ENCODE assay signal across 9 cellular contexts in genomic region chr17:64455993-64456885, GRCh38. TPM values are rescaled to one million over a fixed set of nuclear protein-coding genes. Genes with fewer than 3 reads are reported as not detected.
A peak's percentile ranks its signal among the peaks of the same experiment; 100 is the strongest.
DNase-seq lines count a peak whose midpoint lies in the region; ATAC-seq and TF ChIP-seq lines count a peak whose summit lies in the region.
"Had no signal": no experiment of that assay in that cellular context is flagged by ENCODE, and none has a peak within 500 bp of the region (broad histone marks: within the 10 kb centered on the region; RNA-seq: fewer than 3 reads in every experiment).

No MANE protein-coding gene starts in this region.

- no peak overlapping the region for H3K4me3 Mint-ChIP-seq in activated T-cell treated with anti-CD3 and anti-CD28 coated beads, Interleukin-2, amount 50 U/mL, for 24 hours
- peak overlapping the region; percentile 37 for H3K4me3 Mint-ChIP-seq in activated naive CD8-positive, alpha-beta T cell treated with anti-CD3 and anti-CD28 coated beads, Interleukin-2, amount 10 ng/mL, durations not matched to agents 7 days and 5 days
- H3K4me3 Mint-ChIP-seq in stimulated activated effector memory CD8-positive, alpha-beta T cell treated with anti-CD3 and anti-CD28 coated beads, Interleukin-12 subunit alpha, Interleukin-12 subunit beta, amount 100 ng/mL, for 72 hours: no peak overlapping the region
- H3K4me3 Mint-ChIP-seq in glutamatergic neuron (ENCODE audit: unreplicated experiment): no peak overlapping the region

- no peak for TF ChIP-seq CTCF in glutamatergic neuron (IDR thresholded peaks at IDR 0.05; ENCODE audit: partially characterized antibody, unreplicated experiment)

- peak overlapping the region; percentile 71 for H3K27ac Mint-ChIP-seq in activated T-cell treated with anti-CD3 and anti-CD28 coated beads, Interleukin-2, amount 50 U/mL, for 24 hours
- H3K27ac Mint-ChIP-seq in activated naive CD8-positive, alpha-beta T cell treated with anti-CD3 and anti-CD28 coated beads, Interleukin-2, amount 10 ng/mL, durations not matched to agents 7 days and 5 days: peak overlapping the region; percentile 93
- H3K27ac Mint-ChIP-seq in stimulated activated effector memory CD8-positive, alpha-beta T cell treated with anti-CD3 and anti-CD28 coated beads, Interleukin-12 subunit alpha, Interleukin-12 subunit beta, amount 100 ng/mL, for 72 hours: peak overlapping the region; percentile 60
- no peak overlapping the region for H3K27ac Mint-ChIP-seq in glutamatergic neuron (ENCODE audit: unreplicated experiment)

- no peaks in the 10 kb centered on the region for H3K36me3 Mint-ChIP-seq in activated T-cell treated with anti-CD3 and anti-CD28 coated beads, Interleukin-2, amount 50 U/mL, for 24 hours (ENCODE audit: low read depth)
- peaks cover 3% of the 10 kb centered on the region for H3K36me3 Mint-ChIP-seq in activated naive CD8-positive, alpha-beta T cell treated with anti-CD3 and anti-CD28 coated beads, Interleukin-2, amount 10 ng/mL, durations not matched to agents 7 days and 5 days
- no peaks in the 10 kb centered on the region for H3K36me3 Mint-ChIP-seq in stimulated activated effector memory CD8-positive, alpha-beta T cell treated with anti-CD3 and anti-CD28 coated beads, Interleukin-12 subunit alpha, Interleukin-12 subunit beta, amount 100 ng/mL, for 72 hours
- H3K36me3 Mint-ChIP-seq in glutamatergic neuron (ENCODE audit: unreplicated experiment): no peaks in the 10 kb centered on the region

- H3K9me3 Mint-ChIP-seq in activated T-cell treated with anti-CD3 and anti-CD28 coated beads, Interleukin-2, amount 50 U/mL, for 24 hours: no peaks in the 10 kb centered on the region
- no peaks in the 10 kb centered on the region for H3K9me3 Mint-ChIP-seq in activated naive CD8-positive, alpha-beta T cell treated with anti-CD3 and anti-CD28 coated beads, Interleukin-2, amount 10 ng/mL, durations not matched to agents 7 days and 5 days
- no peaks in the 10 kb centered on the region for H3K9me3 Mint-ChIP-seq in stimulated activated effector memory CD8-positive, alpha-beta T cell treated with anti-CD3 and anti-CD28 coated beads, Interleukin-12 subunit alpha, Interleukin-12 subunit beta, amount 100 ng/mL, for 72 hours
- H3K9me3 Mint-ChIP-seq in glutamatergic neuron (ENCODE audit: unreplicated experiment): no peaks in the 10 kb centered on the region

- POLR2A ChIA-PET in activated naive CD8-positive, alpha-beta T cell treated with anti-CD3 and anti-CD28 coated beads, Interleukin-2, amount 10 ng/mL, durations not matched to agents 7 days and 5 days (lab: Charles Lee): interaction anchor here (0.9 to 1.6 kb wide), 6 partner anchors 8 to 50 kb away, joined by 3 to 12 read pairs (median 4); partner anchors contain the start of genes CEP95 and DDX5

- peak; percentile 84 for ATAC-seq in activated naive CD8-positive, alpha-beta T cell treated with anti-CD3 and anti-CD28 coated beads, Interleukin-2, amount 10 ng/mL, durations not matched to agents 7 days and 5 days (ENCODE audit: low read depth)
- ATAC-seq in stimulated activated effector memory CD8-positive, alpha-beta T cell treated with anti-CD3 and anti-CD28 coated beads, Interleukin-12 subunit alpha, Interleukin-12 subunit beta, amount 100 ng/mL, for 72 hours: no peak
- no peak for ATAC-seq in HG02588 (IDR thresholded peaks at IDR 0.05; ENCODE audit: unreplicated experiment)
- ATAC-seq: stimulated activated naive CD8-positive, alpha-beta T cell treated with anti-CD3 and anti-CD28 coated beads, Interleukin-15, Interleukin-2, amounts not matched to agents 100 U/mL and 50 U/mL, for 24 hours had no signal

- DNase-seq in activated T-cell treated with anti-CD3 and anti-CD28 coated beads, Interleukin-2, amount 50 U/mL, for 24 hours: no peak
- DNase-seq in activated T-cell treated with anti-CD3 and anti-CD28 coated beads, Interleukin-2, amount 50 U/mL, for 1 hour: no peak
- DNase-seq in NAMALWA (ENCODE audit: low spot score) (peak; percentile 79), glutamatergic neuron (no peak), NCI-H524 (lab: John Stamatoyannopoulos, UW) (no peak)
- DNase-seq in activated naive CD8-positive, alpha-beta T cell treated with anti-CD3 and anti-CD28 coated beads, Interleukin-2, amount 10 ng/mL, durations not matched to agents 7 days and 5 days: no peak
- no peak for DNase-seq in stimulated activated effector memory CD8-positive, alpha-beta T cell treated with anti-CD3 and anti-CD28 coated beads, Interleukin-12 subunit alpha, Interleukin-12 subunit beta, amount 100 ng/mL, for 72 hours (ENCODE audit: low spot score in 2 of 2)
- DNase-seq: stimulated activated naive CD8-positive, alpha-beta T cell treated with anti-CD3 and anti-CD28 coated beads, Interleukin-15, Interleukin-2, amounts not matched to agents 100 U/mL and 50 U/mL, for 24 hours had no signal

- peaks cover 13% of the 10 kb centered on the region for H3K4me1 Mint-ChIP-seq in activated T-cell treated with anti-CD3 and anti-CD28 coated beads, Interleukin-2, amount 50 U/mL, for 24 hours (ENCODE audit: low read depth)
- peaks cover 18% of the 10 kb centered on the region for H3K4me1 Mint-ChIP-seq in activated naive CD8-positive, alpha-beta T cell treated with anti-CD3 and anti-CD28 coated beads, Interleukin-2, amount 10 ng/mL, durations not matched to agents 7 days and 5 days
- H3K4me1 Mint-ChIP-seq in stimulated activated effector memory CD8-positive, alpha-beta T cell treated with anti-CD3 and anti-CD28 coated beads, Interleukin-12 subunit alpha, Interleukin-12 subunit beta, amount 100 ng/mL, for 72 hours: no peaks in the 10 kb centered on the region
- H3K4me1 Mint-ChIP-seq in glutamatergic neuron (ENCODE audit: low read depth, unreplicated experiment): no peaks in the 10 kb centered on the region

- H3K27me3 Mint-ChIP-seq in activated T-cell treated with anti-CD3 and anti-CD28 coated beads, Interleukin-2, amount 50 U/mL, for 24 hours: no peaks in the 10 kb centered on the region
- no peaks in the 10 kb centered on the region for H3K27me3 Mint-ChIP-seq in activated naive CD8-positive, alpha-beta T cell treated with anti-CD3 and anti-CD28 coated beads, Interleukin-2, amount 10 ng/mL, durations not matched to agents 7 days and 5 days
- no peaks in the 10 kb centered on the region for H3K27me3 Mint-ChIP-seq in glutamatergic neuron (ENCODE audit: unreplicated experiment)

RNA-seq across cellular contexts. Expression of gene MILR1, which starts 7.3 kb away (rescaled TPM):
- total RNA-seq in activated naive CD8-positive, alpha-beta T cell treated with anti-CD3 and anti-CD28 coated beads, Interleukin-2, amount 10 ng/mL, durations not matched to agents 7 days and 5 days: 1 to 10 TPM in 1 of 2 experiments, under 1 TPM in 1; 0.65 to 1.2 TPM
- not detected for total RNA-seq in glutamatergic neuron (ENCODE audit: unreplicated experiment)

RNA-seq across cellular contexts. Expression of gene POLG2, which starts 40.6 kb away (rescaled TPM):
- 10 to 100 TPM; 36.4 to 42.9 TPM for total RNA-seq in activated naive CD8-positive, alpha-beta T cell treated with anti-CD3 and anti-CD28 coated beads, Interleukin-2, amount 10 ng/mL, durations not matched to agents 7 days and 5 days
- 25.7 TPM for total RNA-seq in glutamatergic neuron (ENCODE audit: unreplicated experiment)

RNA-seq across cellular contexts. Expression of gene DDX5, which starts 49.9 kb away (rescaled TPM):
- total RNA-seq in activated naive CD8-positive, alpha-beta T cell treated with anti-CD3 and anti-CD28 coated beads, Interleukin-2, amount 10 ng/mL, durations not matched to agents 7 days and 5 days: 1,000 to 10,000 TPM; 1,143 to 1,182 TPM
- 1,273 TPM for total RNA-seq in glutamatergic neuron (ENCODE audit: unreplicated experiment)

RNA-seq across cellular contexts. Expression of gene CEP95, which starts 50.5 kb away (rescaled TPM):
- 10 to 100 TPM; 71.0 to 71.7 TPM for total RNA-seq in activated naive CD8-positive, alpha-beta T cell treated with anti-CD3 and anti-CD28 coated beads, Interleukin-2, amount 10 ng/mL, durations not matched to agents 7 days and 5 days
- total RNA-seq in glutamatergic neuron (ENCODE audit: unreplicated experiment): 120 TPM
